In the genomic region with DNA sequence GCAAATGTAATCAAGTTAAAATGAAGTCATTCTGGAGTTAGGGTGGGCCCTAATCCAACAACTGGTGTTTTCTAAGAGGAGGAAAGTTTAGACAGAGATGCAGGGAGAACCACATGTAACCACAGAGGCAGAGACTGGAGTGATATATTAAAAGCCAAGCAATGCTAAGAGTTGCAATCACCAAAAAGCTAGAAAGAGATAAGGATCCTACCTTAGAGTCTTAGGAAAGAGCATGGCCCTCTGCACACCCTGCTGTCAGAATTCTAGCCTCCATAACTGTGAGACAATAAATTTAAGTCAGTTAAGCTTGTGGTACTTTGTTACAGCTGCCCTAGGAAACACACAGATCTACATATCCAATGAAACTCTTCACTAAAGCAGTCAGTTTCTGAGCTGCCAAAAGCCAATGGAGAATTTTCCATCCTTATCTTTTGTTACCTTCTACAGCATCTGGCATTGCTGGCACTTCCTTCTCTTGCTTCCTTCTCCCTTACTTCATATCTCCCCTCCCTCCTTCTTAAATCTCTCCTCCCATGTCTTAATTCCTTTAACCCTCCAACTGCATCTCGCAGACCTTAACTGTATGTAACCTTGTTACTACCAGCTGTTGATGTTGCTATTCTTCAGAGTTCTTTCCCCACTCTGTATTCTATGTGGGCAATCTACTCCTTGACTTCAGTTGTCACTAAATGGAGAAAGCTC, we compare ENCODE assay signal across 1 cellular context.
TF ChIP-seq lines count a peak whose summit lies in the region.

No MANE protein-coding gene starts in this region.

TF ChIP-seq in HCT116, 20 proteins besides CTCF, POLR2A, EP300 and RAD21 (continued from another document):
- TF ChIP-seq, protein P1, sequence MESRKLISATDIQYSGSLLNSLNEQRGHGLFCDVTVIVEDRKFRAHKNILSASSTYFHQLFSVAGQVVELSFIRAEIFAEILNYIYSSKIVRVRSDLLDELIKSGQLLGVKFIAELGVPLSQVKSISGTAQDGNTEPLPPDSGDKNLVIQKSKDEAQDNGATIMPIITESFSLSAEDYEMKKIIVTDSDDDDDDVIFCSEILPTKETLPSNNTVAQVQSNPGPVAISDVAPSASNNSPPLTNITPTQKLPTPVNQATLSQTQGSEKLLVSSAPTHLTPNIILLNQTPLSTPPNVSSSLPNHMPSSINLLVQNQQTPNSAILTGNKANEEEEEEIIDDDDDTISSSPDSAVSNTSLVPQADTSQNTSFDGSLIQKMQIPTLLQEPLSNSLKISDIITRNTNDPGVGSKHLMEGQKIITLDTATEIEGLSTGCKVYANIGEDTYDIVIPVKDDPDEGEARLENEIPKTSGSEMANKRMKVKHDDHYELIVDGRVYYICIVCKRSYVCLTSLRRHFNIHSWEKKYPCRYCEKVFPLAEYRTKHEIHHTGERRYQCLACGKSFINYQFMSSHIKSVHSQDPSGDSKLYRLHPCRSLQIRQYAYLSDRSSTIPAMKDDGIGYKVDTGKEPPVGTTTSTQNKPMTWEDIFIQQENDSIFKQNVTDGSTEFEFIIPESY (IDR thresholded peaks at IDR 0.05; ENCODE audit: extremely low read depth, insufficient replicate concordance, low read length): no peak
- TF ChIP-seq, protein P2, sequence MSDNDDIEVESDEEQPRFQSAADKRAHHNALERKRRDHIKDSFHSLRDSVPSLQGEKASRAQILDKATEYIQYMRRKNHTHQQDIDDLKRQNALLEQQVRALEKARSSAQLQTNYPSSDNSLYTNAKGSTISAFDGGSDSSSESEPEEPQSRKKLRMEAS (IDR thresholded peaks at IDR 0.05): 0 out of 2 replicates have a peak, but pooled peaks have one; percentile 22
- TF ChIP-seq TCF7L2 (IDR thresholded peaks at IDR 0.05; ENCODE audit: borderline replicate concordance, extremely low read depth, insufficient read depth, insufficient read length) (no peak), FOSL1 (IDR thresholded peaks at IDR 0.05; ENCODE audit: low read depth) (no peak), ELF1 (IDR thresholded peaks at IDR 0.05; ENCODE audit: borderline replicate concordance, low read depth) (no peak)
